ENCODE assay signal across 8 cellular contexts in the genomic region with DNA sequence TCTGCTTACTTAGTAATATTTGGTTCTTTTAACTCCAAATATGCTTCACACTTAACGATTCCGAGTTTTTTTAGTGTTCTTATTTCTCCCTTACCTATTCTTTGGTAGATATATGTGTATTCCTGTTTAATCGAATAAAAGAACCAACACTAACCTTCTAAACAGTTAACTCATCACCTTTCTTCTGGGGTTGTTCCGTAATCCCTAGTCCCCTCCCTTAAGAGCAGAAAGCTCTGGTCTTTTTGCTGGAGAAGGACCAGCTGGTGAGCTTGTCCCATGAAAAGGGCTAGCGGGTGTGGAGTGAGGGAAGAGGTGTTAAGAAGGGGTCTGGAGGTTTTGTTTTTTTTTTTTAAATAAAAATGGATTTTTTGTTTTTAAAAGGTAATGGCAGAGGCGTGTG. TPM values are rescaled to one million over a fixed set of nuclear protein-coding genes. Genes with fewer than 3 reads are reported as not detected.
DNase-seq lines count a peak whose midpoint lies in the region; ATAC-seq, FAIRE-seq and TF ChIP-seq lines count a peak whose summit lies in the region.
"Not testable (repeated sequence)": the region's sequence is repeated elsewhere in the genome, so short reads cannot be mapped to it uniquely, and the experiment has no call there.

No MANE protein-coding gene starts in this region.

- H3K27me3 Mint-ChIP-seq in HFFc6 (ENCODE audit: insufficient read depth); T-helper 2 cell treated with Interferon-gamma antibody and Interleukin-4, amounts not matched to agents 5 μg/mL and 100 μg/mL, for 36 hours (ENCODE audit: low read depth); dendritic cell treated with granulocyte-macrophage colony-stimulating factor and Interleukin-4, amounts not matched to agents 40 ng/mL and 50 ng/mL, for 4 days; progenitor cell of endocrine pancreas: not testable (repeated sequence)

- H3K4me3 ChIP-seq in A549 (peak overlapping the region; percentile 63; the same call in 2 of the 3 replicates), kidney (ENCODE audit: low read length in 2 of 2) (peak overlapping the region; percentile 38 to 60)

- H3K9ac ChIP-seq in kidney (ENCODE audit: low read length in 2 of 2): not testable (repeated sequence)

- H3K4me3 Mint-ChIP-seq in HFFc6: 0 out of 2 replicates have a peak overlapping the region, but pooled peaks have one; percentile 32
- peak overlapping the region; percentile 29 for H3K4me3 Mint-ChIP-seq in T-helper 2 cell treated with Interferon-gamma antibody and Interleukin-4, amounts not matched to agents 5 μg/mL and 100 μg/mL, for 36 hours
- peak overlapping the region; percentile 45 for H3K4me3 Mint-ChIP-seq in dendritic cell treated with granulocyte-macrophage colony-stimulating factor and Interleukin-4, amounts not matched to agents 40 ng/mL and 50 ng/mL, for 4 days
- peak overlapping the region; percentile 86 for H3K4me3 Mint-ChIP-seq in progenitor cell of endocrine pancreas (ENCODE audit: low read depth)

- FAIRE-seq in A549 (lab: Jason Lieb, UNC): peak; percentile 73
- not testable (repeated sequence) for FAIRE-seq in kidney (lab: Jason Lieb, UNC)

- WGBS in A549 (ENCODE audit: missing lambda C conversion rate): 22% methylated on average over 4 of the region's 6 CpGs

- H3K4me1 Mint-ChIP-seq in HFFc6 (ENCODE audit: low read depth); T-helper 2 cell treated with Interferon-gamma antibody and Interleukin-4, amounts not matched to agents 5 μg/mL and 100 μg/mL, for 36 hours (ENCODE audit: low read depth); dendritic cell treated with granulocyte-macrophage colony-stimulating factor and Interleukin-4, amounts not matched to agents 40 ng/mL and 50 ng/mL, for 4 days (ENCODE audit: low read depth); progenitor cell of endocrine pancreas (ENCODE audit: low read depth): not testable (repeated sequence)

- not testable (repeated sequence) for H3K9me3 ChIP-seq in A549; kidney (ENCODE audit: control insufficient read depth in 1 of 2, low read length in 2 of 2)

- not testable (repeated sequence) for H3K9me3 Mint-ChIP-seq in HFFc6; T-helper 2 cell treated with Interferon-gamma antibody and Interleukin-4, amounts not matched to agents 5 μg/mL and 100 μg/mL, for 36 hours; dendritic cell treated with granulocyte-macrophage colony-stimulating factor and Interleukin-4, amounts not matched to agents 40 ng/mL and 50 ng/mL, for 4 days; progenitor cell of endocrine pancreas (ENCODE audit: low read depth)

- POLR2A ChIA-PET in A549 (lab: Yijun Ruan, JAX): not testable (repeated sequence)

- peak overlapping the region; percentile 67; the same call in 2 of the 3 replicates for H3K4me2 ChIP-seq in A549

- not testable (repeated sequence) for TF ChIP-seq EP300 in A549 (IDR thresholded peaks at IDR 0.05)

- not testable (repeated sequence) for TF ChIP-seq CTCF in A549 (IDR thresholded peaks at IDR 0.05); HFFc6 (IDR thresholded peaks at IDR 0.05); kidney (IDR thresholded peaks at IDR 0.05; ENCODE audit: borderline replicate concordance, extremely low read depth, insufficient read depth); progenitor cell of endocrine pancreas (IDR thresholded peaks at IDR 0.05; ENCODE audit: unreplicated experiment)

- not testable (repeated sequence) for H3K36me3 Mint-ChIP-seq in HFFc6 (ENCODE audit: low read depth); T-helper 2 cell treated with Interferon-gamma antibody and Interleukin-4, amounts not matched to agents 5 μg/mL and 100 μg/mL, for 36 hours (ENCODE audit: low read depth); dendritic cell treated with granulocyte-macrophage colony-stimulating factor and Interleukin-4, amounts not matched to agents 40 ng/mL and 50 ng/mL, for 4 days (ENCODE audit: low read depth); progenitor cell of endocrine pancreas (ENCODE audit: insufficient read depth)

- H3K27ac Mint-ChIP-seq in HFFc6; T-helper 2 cell treated with Interferon-gamma antibody and Interleukin-4, amounts not matched to agents 5 μg/mL and 100 μg/mL, for 36 hours; progenitor cell of endocrine pancreas: not testable (repeated sequence)
- peak overlapping the region; percentile 78 for H3K27ac Mint-ChIP-seq in dendritic cell treated with granulocyte-macrophage colony-stimulating factor and Interleukin-4, amounts not matched to agents 40 ng/mL and 50 ng/mL, for 4 days

- not testable (repeated sequence) for TF ChIP-seq POLR2A in A549 (IDR thresholded peaks at IDR 0.05; ENCODE audit: low read length)

- DNase-seq in A549 (ENCODE audit: low read depth in 1 of 2, low spot score in 1 of 2); HFFc6; T-helper 2 cell treated with Interferon-gamma antibody and Interleukin-4, amounts not matched to agents 5 μg/mL and 100 μg/mL, for 36 hours (ENCODE audit: low spot score); kidney; progenitor cell of endocrine pancreas (ENCODE audit: low spot score, unreplicated experiment): not testable (repeated sequence)

- CTCF ChIA-PET in A549 (lab: Yijun Ruan, JAX): not testable (repeated sequence)

- not testable (repeated sequence) for TF ChIP-seq RAD21 in A549 (conservative IDR thresholded peaks at IDR 0.05 in 1 of 2, IDR thresholded peaks at IDR 0.05 in 1 of 2)

- ATAC-seq in A549: peak; percentile 69 to 76
- ATAC-seq in GM18907 (IDR thresholded peaks at IDR 0.05; ENCODE audit: unreplicated experiment): peak; percentile 33
- ATAC-seq in HG03378 (IDR thresholded peaks at IDR 0.05; ENCODE audit: unreplicated experiment): peak; percentile 25

- peak overlapping the region; percentile 57 to 93; a peak in 5 of 6 replicates for H3K27ac ChIP-seq in A549
- not testable (repeated sequence) for H3K27ac ChIP-seq in kidney (ENCODE audit: low read depth in 2 of 2, low read length in 2 of 2)

- H3K36me3 ChIP-seq in kidney (ENCODE audit: control insufficient read depth in 1 of 2, insufficient read depth in 2 of 2, low read length in 2 of 2): not testable (repeated sequence)

- not testable (repeated sequence) for H3K4me1 ChIP-seq in A549; kidney (ENCODE audit: control insufficient read depth in 1 of 2, insufficient read depth in 1 of 2, low read depth in 1 of 2, low read length in 2 of 2)

- intact Hi-C loops in dendritic cell treated with granulocyte-macrophage colony-stimulating factor and Interleukin-4, amounts not matched to agents 40 ng/mL and 50 ng/mL, for 4 days (cut with micrococcal nuclease); kidney (cut with DNase I): not testable (repeated sequence)

RNA-seq across cellular contexts. Expression of a gene that starts 0.3 kb away (rescaled TPM):
- polyA plus RNA-seq in A549 (2011; rRNA removed) (76.8 and 153 TPM in 2 replicates), A549 (2017; fragmentation: RNase III; extraction: RNeasy Plus Mini Kit Qiagen cat#74134 plus additional on column Dnase treatment) (53.7 to 59.1 TPM (median 56.8 TPM) in 3 replicates), kidney (ENCODE audit: insufficient read depth, low read depth, low replicate concordance) (21.3 TPM)
- polyA plus RNA-seq in A549 (2012; cell fraction: cytosol; rRNA removed): 95.5 and 105 TPM in 2 replicates
- polyA plus RNA-seq in A549 (2012; cell fraction: nucleus; rRNA removed): 45.3 and 48.6 TPM in 2 replicates
- 52.1 and 61.8 TPM in 2 replicates for polyA minus RNA-seq in A549 (2011; rRNA and poly(A)+ RNA removed)
- 10 to 100 TPM; 38.1 to 50.4 (median 43.5) TPM for total RNA-seq in HFFc6 (2021; fragmentation: NEBNext Ultra II Directional; extraction: Animal tissue kit (Norgen Biotek cat#: 25700))
- total RNA-seq in kidney (25.2 TPM), progenitor cell of endocrine pancreas (76.3 and 77.1 TPM in 2 replicates)

Comparison
In these comparisons a context has a peak if more than half of its experiments do, and no peak if none do; other contexts are left out.
1. H3K4me3 Mint-ChIP-seq: peak in every context shown above with its lines; median percentile 86 in progenitor cell of endocrine pancreas; 45 in dendritic cell treated with granulocyte-macrophage colony-stimulating factor and Interleukin-4, amounts not matched to agents 40 ng/mL and 50 ng/mL, for 4 days; 32 in HFFc6; 29 in T-helper 2 cell treated with Interferon-gamma antibody and Interleukin-4, amounts not matched to agents 5 μg/mL and 100 μg/mL, for 36 hours.